In genomic region chrX:13699183-13699826, GRCh38 we compare ENCODE assay signal across 8 cellular contexts. TPM values are rescaled to one million over a fixed set of nuclear protein-coding genes. Genes with fewer than 3 reads are reported as not detected.
DNase-seq lines count a peak whose midpoint lies in the region; ATAC-seq, FAIRE-seq and TF ChIP-seq lines count a peak whose summit lies in the region.

No MANE protein-coding gene starts in this region.

- WGBS in trophoblast cell (ENCODE audit: extremely low coverage, insufficient coverage, insufficient read length): no CpG with 5 or more reads among the region's 7 CpGs

- no peak overlapping the region for H3K27ac ChIP-seq in trophoblast cell (ENCODE audit: low read depth, low read length)

- H3K9me3 ChIP-seq in trophoblast cell (ENCODE audit: insufficient read depth, low read depth, low read length): no peaks in the 10 kb centered on the region

- DNase-seq in NOMO-1 treated with DMSO at 0.1 percent for 48 hours (lab: John Stamatoyannopoulos, UW; ENCODE audit: unreplicated experiment) (peak; percentile 49), NOMO-1 treated with dmso at 0.1 percent for 144 hours (lab: John Stamatoyannopoulos, UW; ENCODE audit: unreplicated experiment) (no peak), amniotic epithelial cell (ENCODE audit: low read depth) (peak; percentile 23), trophoblast cell (peak; percentile 27 to 42), HTR-8/SVneo (ENCODE audit: insufficient read length, low spot score) (no peak), progenitor cell of endocrine pancreas (ENCODE audit: low spot score, unreplicated experiment) (no peak)

- no peaks in the 10 kb centered on the region for H3K27me3 ChIP-seq in trophoblast cell (ENCODE audit: insufficient read depth, low read length)

- H3K4me3 ChIP-seq in trophoblast cell (ENCODE audit: low read depth, low read length): no peak overlapping the region

- H2BK5ac ChIP-seq in trophoblast cell (ENCODE audit: low read depth, low read length, poor library complexity): no peak overlapping the region

- H3K79me1 ChIP-seq in trophoblast cell (ENCODE audit: low read length): no peaks in the 10 kb centered on the region

- peaks cover 3 to 6% of the 10 kb centered on the region in 2 experiments for H3K36me3 ChIP-seq in trophoblast cell (ENCODE audit: control insufficient read depth in 1 of 2, insufficient read depth in 2 of 2, low read length in 2 of 2)

- peaks cover 7% of the 10 kb centered on the region in 2 experiments for H3K4me1 ChIP-seq in trophoblast cell (ENCODE audit: control insufficient read depth in 1 of 2, insufficient read depth in 2 of 2, low read length in 2 of 2)

- no peak overlapping the region for H3K4ac ChIP-seq in trophoblast cell (ENCODE audit: low read depth, low read length)

- ATAC-seq in HG02852 (IDR thresholded peaks at IDR 0.05; ENCODE audit: unreplicated experiment): peak; percentile 71
- no peak for ATAC-seq in SK-N-SH treated with all-trans-retinoic acid at 6 μM for 48 hours

- no peak overlapping the region for H2AFZ ChIP-seq in trophoblast cell (ENCODE audit: insufficient read depth, low read length, poor library complexity)

- TF ChIP-seq CTCF in progenitor cell of endocrine pancreas (IDR thresholded peaks at IDR 0.05; ENCODE audit: unreplicated experiment): no peak

- H3K23ac ChIP-seq in trophoblast cell (ENCODE audit: low read length): no peak overlapping the region

- no peak overlapping the region for H3K18ac ChIP-seq in trophoblast cell (ENCODE audit: low read length)

- H4K12ac ChIP-seq in trophoblast cell (ENCODE audit: low read depth, low read length): no peak overlapping the region

- H3K9ac ChIP-seq in trophoblast cell (ENCODE audit: low read length): no peak overlapping the region

- no peak overlapping the region for H4K8ac ChIP-seq in trophoblast cell (ENCODE audit: low read depth, low read length)

- no peak overlapping the region for H2AK5ac ChIP-seq in trophoblast cell (ENCODE audit: low read length)

- no peak overlapping the region for H3K14ac ChIP-seq in trophoblast cell (ENCODE audit: low read length)

- H3K4me3 Mint-ChIP-seq in progenitor cell of endocrine pancreas (ENCODE audit: low read depth): no peak overlapping the region

- no peak overlapping the region for H3K27ac Mint-ChIP-seq in progenitor cell of endocrine pancreas

- no peak for FAIRE-seq in HTR-8/SVneo (lab: Jason Lieb, UNC)

- peaks cover 9% of the 10 kb centered on the region for H3K79me2 ChIP-seq in trophoblast cell (ENCODE audit: control insufficient read depth, insufficient read depth, low read length, poor library complexity)

- H3K36me3 Mint-ChIP-seq in progenitor cell of endocrine pancreas (ENCODE audit: insufficient read depth): peaks cover 5% of the 10 kb centered on the region

- H2BK120ac ChIP-seq in trophoblast cell (ENCODE audit: insufficient read depth, low read length, poor library complexity): no peak overlapping the region

- H4K91ac ChIP-seq in trophoblast cell (ENCODE audit: low read depth, low read length): no peak overlapping the region

- no peak overlapping the region for H2BK12ac ChIP-seq in trophoblast cell (ENCODE audit: low read length)

- H3K27me3 Mint-ChIP-seq in progenitor cell of endocrine pancreas: no peaks in the 10 kb centered on the region

- H3K9me3 Mint-ChIP-seq in progenitor cell of endocrine pancreas (ENCODE audit: low read depth): peaks cover 18% of the 10 kb centered on the region

- peaks cover 13% of the 10 kb centered on the region for H3K4me1 Mint-ChIP-seq in progenitor cell of endocrine pancreas (ENCODE audit: low read depth)

- H3K4me2 ChIP-seq in trophoblast cell (ENCODE audit: low read length): no peak overlapping the region

TF ChIP-seq in SK-N-SH treated with all-trans-retinoic acid at 6 μM for 48 hours, 23 proteins besides CTCF, POLR2A, EP300 and RAD21:
- TF ChIP-seq ZNF70 (CRISPR knock-in tag; IDR thresholded peaks at IDR 0.05) (no peak), CREB5 (CRISPR knock-in tag; IDR thresholded peaks at IDR 0.05; ENCODE audit: low read depth) (no peak), ARNTL (CRISPR knock-in tag; IDR thresholded peaks at IDR 0.05; ENCODE audit: borderline replicate concordance, low read depth) (no peak), OSR1 (CRISPR knock-in tag; IDR thresholded peaks at IDR 0.05) (no peak), TOX (CRISPR knock-in tag; IDR thresholded peaks at IDR 0.05; ENCODE audit: borderline replicate concordance) (no peak), PPARA (CRISPR knock-in tag; IDR thresholded peaks at IDR 0.05; ENCODE audit: borderline replicate concordance) (no peak), TSHZ2 (CRISPR knock-in tag; IDR thresholded peaks at IDR 0.05) (no peak)

RNA-seq across cellular contexts. Expression of gene RAB9A, which starts 10.4 kb away (rescaled TPM):
- polyA plus RNA-seq in trophoblast cell (2013): 78.2 and 82.7 TPM in 2 replicates
- 17.6 and 20.5 TPM in 2 replicates for total RNA-seq in progenitor cell of endocrine pancreas

RNA-seq across cellular contexts. Expression of gene TRAPPC2, which starts 35.1 kb away (rescaled TPM):
- polyA plus RNA-seq in trophoblast cell (2013): 8.8 and 9.2 TPM in 2 replicates
- total RNA-seq in progenitor cell of endocrine pancreas: 22.6 and 23.4 TPM in 2 replicates

RNA-seq across cellular contexts. Expression of gene OFD1, which starts 35.2 kb away (rescaled TPM):
- 35.8 and 38.2 TPM in 2 replicates for polyA plus RNA-seq in trophoblast cell (2013)
- 58.5 and 65.4 TPM in 2 replicates for total RNA-seq in progenitor cell of endocrine pancreas

RNA-seq across cellular contexts. Expression of gene TCEANC, which starts 46.4 kb away (rescaled TPM):
- 1.7 and 1.8 TPM in 2 replicates for polyA plus RNA-seq in trophoblast cell (2013)
- 3.0 and 4.1 TPM in 2 replicates for total RNA-seq in progenitor cell of endocrine pancreas

Comparison
In these comparisons a context has a peak if more than half of its experiments do, and no peak if none do; other contexts are left out.
1. DNase-seq: peak in NOMO-1 treated with DMSO at 0.1 percent for 48 hours (single experiment), amniotic epithelial cell (single experiment) and trophoblast cell (2 of 2); none in NOMO-1 treated with dmso at 0.1 percent for 144 hours (single experiment), HTR-8/SVneo (single experiment) and progenitor cell of endocrine pancreas (single experiment).